In the genomic region with DNA sequence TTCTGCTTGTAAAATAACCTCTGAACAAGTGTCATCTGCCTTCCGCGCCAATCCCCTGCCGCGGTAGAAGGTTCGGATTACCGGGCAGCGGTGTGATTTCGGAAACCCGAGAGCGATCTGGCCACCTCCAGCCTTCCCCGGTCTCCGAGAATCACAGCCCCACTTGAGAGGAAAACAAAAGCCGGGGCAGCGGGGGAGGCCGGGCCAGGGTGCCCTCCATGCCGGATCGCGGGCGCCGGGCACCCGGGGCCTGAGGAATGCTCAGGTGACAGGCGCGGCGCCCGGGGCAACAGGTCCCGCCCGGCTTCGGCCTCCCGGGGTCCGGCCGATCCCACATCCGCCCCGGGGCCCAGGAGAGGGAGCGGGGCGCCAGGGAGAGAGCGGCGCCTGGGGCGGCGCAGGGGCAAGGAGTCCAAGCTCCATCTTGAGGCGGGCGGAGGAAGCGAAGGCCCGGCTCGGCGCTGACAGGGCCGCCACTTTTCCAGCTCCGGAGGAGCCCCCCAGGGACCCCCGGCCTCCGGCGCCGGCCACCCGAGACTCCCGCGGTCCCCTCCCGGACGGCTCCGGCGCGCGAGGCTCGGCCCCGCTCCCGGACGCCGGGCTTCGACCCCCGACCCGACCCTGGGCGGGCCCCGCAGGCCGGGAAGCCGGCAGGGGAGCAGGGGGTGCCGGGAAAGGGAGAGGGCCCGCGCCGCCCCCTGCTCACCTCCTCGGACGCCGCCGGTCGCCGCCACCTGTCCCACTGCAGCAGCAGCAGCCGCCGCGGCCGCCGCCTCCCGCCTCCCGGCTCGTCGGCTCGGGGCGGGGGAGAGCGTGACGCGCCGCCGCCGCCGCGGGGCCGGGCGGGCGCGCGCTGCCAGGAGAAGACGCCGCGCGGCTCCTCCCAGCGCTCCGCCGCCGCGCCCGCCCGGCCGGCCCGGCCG, we compare ENCODE assay signal across 8 cellular contexts. TPM values are rescaled to one million over a fixed set of nuclear protein-coding genes. Genes with fewer than 3 reads are reported as not detected.
DNase-seq lines count a peak whose midpoint lies in the region; ATAC-seq lines count a peak whose summit lies in the region.

A gene (minus strand): TSS at position 855 of the 923 bp plus-strand sequence. CDS start 42,217 bp downstream, outside the sequence.

- H3K36me3 Mint-ChIP-seq in activated CD8-positive, alpha-beta T cell treated with anti-CD3 and anti-CD28 coated beads, Interleukin-2, amount 10 ng/mL, durations not matched to agents 7 days and 5 days (ENCODE audit: low read depth): peaks cover 6% of the 10 kb centered on the region

- peak; percentile 56 for ATAC-seq in HG02870 (IDR thresholded peaks at IDR 0.05; ENCODE audit: unreplicated experiment)
- peak; percentile 88 for ATAC-seq in activated CD8-positive, alpha-beta T cell treated with anti-CD3 and anti-CD28 coated beads, Interleukin-2, amount 10 ng/mL, durations not matched to agents 7 days and 5 days

- POLR2A ChIA-PET in activated CD8-positive, alpha-beta T cell treated with anti-CD3 and anti-CD28 coated beads, Interleukin-2, amount 10 ng/mL, durations not matched to agents 7 days and 5 days (lab: Charles Lee): interaction anchor here (0.5 to 2.3 kb wide), 4 partner anchors 10 to 463 kb away, joined by 3 to 5 read pairs (median 4); no protein-coding TSS in a partner anchor

- H3K4me1 Mint-ChIP-seq in activated CD8-positive, alpha-beta T cell treated with anti-CD3 and anti-CD28 coated beads, Interleukin-2, amount 10 ng/mL, durations not matched to agents 7 days and 5 days (ENCODE audit: low read depth): peaks cover 30% of the 10 kb centered on the region

- DNase-seq in SKM-1 treated with dmso at 0.1 percent for 144 hours (lab: John Stamatoyannopoulos, UW; ENCODE audit: unreplicated experiment) (peak; percentile 33), SKM-1 (lab: John Stamatoyannopoulos, UW; ENCODE audit: unreplicated experiment) (no peak), NCI-H226 (peak; percentile 79), medulla oblongata (ENCODE audit: extremely low spot score) (peak; percentile 57)
- peak; percentile 64 for DNase-seq in activated CD8-positive, alpha-beta T cell treated with anti-CD3 and anti-CD28 coated beads, Interleukin-2, amount 10 ng/mL, durations not matched to agents 7 days and 5 days
- DNase-seq in effector CD8-positive, alpha-beta T cell (lab: John Stamatoyannopoulos, UW): peak; percentile 22
- peak; percentile 39 to 45 for DNase-seq in stimulated activated CD8-positive, alpha-beta memory T cell treated with anti-CD3 and anti-CD28 coated beads, Interleukin-15, amount 100 ng/mL, for 48 hours (ENCODE audit: low read depth in 2 of 2)

- peak within 1 kb of the TSS; percentile 88 for H3K4me3 Mint-ChIP-seq in activated CD8-positive, alpha-beta T cell treated with anti-CD3 and anti-CD28 coated beads, Interleukin-2, amount 10 ng/mL, durations not matched to agents 7 days and 5 days

- CTCF ChIA-PET in activated CD8-positive, alpha-beta T cell treated with anti-CD3 and anti-CD28 coated beads, Interleukin-2, amount 10 ng/mL, durations not matched to agents 7 days and 5 days (lab: Charles Lee): interaction anchor here (0.7 to 3.1 kb wide), 8 partner anchors 8 to 372 kb away, joined by 3 to 31 read pairs (median 4); no protein-coding TSS in a partner anchor

- peak within 1 kb of the TSS; percentile 89 for H3K27ac Mint-ChIP-seq in activated CD8-positive, alpha-beta T cell treated with anti-CD3 and anti-CD28 coated beads, Interleukin-2, amount 10 ng/mL, durations not matched to agents 7 days and 5 days

- H3K9me3 Mint-ChIP-seq in activated CD8-positive, alpha-beta T cell treated with anti-CD3 and anti-CD28 coated beads, Interleukin-2, amount 10 ng/mL, durations not matched to agents 7 days and 5 days (ENCODE audit: insufficient read depth): no peaks in the 10 kb centered on the region

- H3K27me3 Mint-ChIP-seq in activated CD8-positive, alpha-beta T cell treated with anti-CD3 and anti-CD28 coated beads, Interleukin-2, amount 10 ng/mL, durations not matched to agents 7 days and 5 days (ENCODE audit: low read depth): peaks cover 3% of the 10 kb centered on the region

RNA-seq across cellular contexts. Expression of the gene that starts here (rescaled TPM):
- 10 to 100 TPM; 61.4 to 63.2 TPM for total RNA-seq in activated CD8-positive, alpha-beta T cell treated with anti-CD3 and anti-CD28 coated beads, Interleukin-2, amount 10 ng/mL, durations not matched to agents 7 days and 5 days
